In genomic region chr11:61680622-61681191, GRCh38 we compare ENCODE assay signal across 1 cellular context.
TF ChIP-seq lines count a peak whose summit lies in the region.

No MANE protein-coding gene starts in this region.

TF ChIP-seq in endothelial cell of umbilical vein, 7 proteins besides CTCF, POLR2A, EP300 and RAD21 (continued from another document):
- TF ChIP-seq JUN (IDR thresholded peaks at IDR 0.05; ENCODE audit: borderline replicate concordance, insufficient read depth, insufficient read length, low read depth) (no peak), FOS (IDR thresholded peaks at IDR 0.05; ENCODE audit: borderline replicate concordance, insufficient read depth, low read length) (no peak)
